20 cellular contexts compared by ENCODE assay signal in the genomic region with DNA sequence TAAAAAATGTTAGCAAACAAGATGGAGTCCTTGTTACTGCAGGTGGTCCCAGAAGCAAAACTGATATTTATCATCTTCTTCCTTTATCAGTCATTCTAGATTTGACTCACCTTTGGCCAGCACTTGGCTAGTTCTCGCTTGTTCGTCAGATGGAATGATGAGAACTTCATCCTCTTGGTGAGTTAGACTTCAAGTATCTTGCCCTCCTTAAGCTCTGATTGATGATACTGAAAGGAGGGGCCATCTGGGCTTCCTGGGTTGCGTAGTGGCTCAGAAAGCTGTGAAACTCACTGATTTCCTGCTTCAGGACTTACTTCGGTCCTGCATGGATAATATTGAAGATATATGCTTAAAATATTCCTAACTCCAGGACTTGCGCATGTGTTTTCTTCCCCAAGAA.
"Had no signal": no experiment of that assay in that cellular context is flagged by ENCODE, and none has a peak within 500 bp of the region (broad histone marks: within the 10 kb centered on the region; RNA-seq: fewer than 3 reads in every experiment).

No MANE protein-coding gene starts in this region.

- H3K27me3 ChIP-seq: body of pancreas, sigmoid colon, spleen, testis had no signal

- DNase-seq: activated CD4-positive, alpha-beta T cell treated with anti-CD3 and anti-CD28 coated beads, Interleukin-2, amount 10 ng/mL, durations not matched to agents 7 days and 5 days; activated CD8-positive, alpha-beta T cell treated with anti-CD3 and anti-CD28 coated beads, Interleukin-2, amount 10 ng/mL, durations not matched to agents 7 days and 5 days; activated naive CD4-positive, alpha-beta T cell treated with Interleukin-2 at 50 U/mL for 16 hours; activated naive CD8-positive, alpha-beta T cell treated with anti-CD3 and anti-CD28 coated beads, Interleukin-2, amount 10 ng/mL, durations not matched to agents 7 days and 5 days; activated T-cell treated with anti-CD3 and anti-CD28 coated beads, Interleukin-2, amount 50 U/mL, for 24 hours; body of pancreas; erythroblast; head of caudate nucleus; kidney glomerular epithelial cell; left ventricle myocardium superior; mesenchymal stem cell; natural killer cell; nucleus accumbens; sigmoid colon; spleen; stimulated activated CD4-positive, alpha-beta T cell treated with anti-CD3 and anti-CD28 coated beads, Interleukin-4, amount 100 ng/mL, for 4 hours; T1000; testis had no signal

- H3K4me3 ChIP-seq: body of pancreas, coronary artery, sigmoid colon, spleen, testis had no signal

- H3K4me1 ChIP-seq: body of pancreas, sigmoid colon, spleen, testis had no signal

- ATAC-seq: activated CD8-positive, alpha-beta T cell treated with anti-CD3 and anti-CD28 coated beads, Interleukin-2, amount 10 ng/mL, durations not matched to agents 7 days and 5 days; body of pancreas; left ventricle myocardium superior; natural killer cell; stimulated activated memory B cell treated with anti-CD40 and anti-IgM and Interleukin-4, amounts not matched to agents 10 μg/mL and 1 μg/mL and 100 μg/mL, for 72 hours had no signal

- H3K9me3 ChIP-seq: body of pancreas, sigmoid colon, testis had no signal

- H3K27ac ChIP-seq: body of pancreas, coronary artery, sigmoid colon, spleen, testis had no signal

- H3K36me3 ChIP-seq: sigmoid colon, spleen had no signal
